In the genomic region with DNA sequence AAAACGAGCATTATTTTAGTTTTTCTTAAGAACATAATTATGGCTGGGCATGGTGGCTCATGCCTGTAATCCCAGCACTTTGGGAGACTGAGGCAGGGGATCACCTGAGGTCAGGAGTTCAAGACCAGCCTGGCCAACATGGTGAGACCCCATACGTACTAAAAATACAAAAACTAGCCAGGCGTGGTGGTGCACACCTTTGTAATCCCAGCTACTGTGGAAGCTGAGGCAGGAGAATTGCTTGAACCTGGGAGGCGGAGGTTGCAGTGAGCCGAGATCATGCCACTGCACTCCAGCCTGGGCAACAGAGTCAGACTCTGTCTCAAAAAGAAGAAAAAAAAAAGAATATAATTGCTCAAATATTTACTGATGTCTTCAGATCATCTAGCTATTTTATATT, we compare ENCODE assay signal across 8 cellular contexts. TPM values are rescaled to one million over a fixed set of nuclear protein-coding genes. Genes with fewer than 3 reads are reported as not detected.
DNase-seq lines count a peak whose midpoint lies in the region; ATAC-seq, FAIRE-seq and TF ChIP-seq lines count a peak whose summit lies in the region.
"Not testable (repeated sequence)": the region's sequence is repeated elsewhere in the genome, so short reads cannot be mapped to it uniquely, and the experiment has no call there.

No MANE protein-coding gene starts in this region.

- intact Hi-C loops in dorsolateral prefrontal cortex (cut with DNase I); uterus (cut with DNase I; ENCODE audit: low total_unique reads): not testable (repeated sequence)
- intact Hi-C loops in HepG2 (cut with micrococcal nuclease; ENCODE audit: unreplicated experiment), result loop anchor here (1.0 to 5.0 kb wide), 3 partner anchors 24 to 47 kb away; no protein-coding TSS in a partner anchor

- H2AFZ ChIP-seq in GM23338; Loucy (ENCODE audit: low read length); HepG2 (ENCODE audit: low read length); neural progenitor cell (replicated peaks): not testable (repeated sequence)

- peaks cover 18% of the 10 kb centered on the region for H4K20me1 ChIP-seq in GM23338 (replicated peaks; ENCODE audit: insufficient read depth)
- peaks cover 36% of the 10 kb centered on the region for H4K20me1 ChIP-seq in Loucy (ENCODE audit: insufficient read depth, low read length, poor library complexity, severe bottlenecking)
- H4K20me1 ChIP-seq in HepG2 (ENCODE audit: insufficient read depth, low read length), result not testable (repeated sequence)
- H4K20me1 ChIP-seq in neural progenitor cell (ENCODE audit: low read depth), result peaks cover 54% of the 10 kb centered on the region

- not testable (repeated sequence) for ATAC-seq in GM23338
- ATAC-seq in HepG2, result peak; percentile 4; the same call in 1 of the 3 replicates

- not testable (repeated sequence) for DNase-seq in GM23338 (ENCODE audit: low spot score); activated T-cell treated with anti-CD3 and anti-CD28 coated beads, Interleukin-2, amount 50 U/mL, for 24 hours; dorsolateral prefrontal cortex; HepG2 (ENCODE audit: low spot score); neural progenitor cell (ENCODE audit: low spot score); uterus

- H3K4me1 ChIP-seq in GM23338 (ENCODE audit: insufficient read depth), result peaks cover 84% of the 10 kb centered on the region
- H3K4me1 ChIP-seq in Loucy (ENCODE audit: insufficient read depth, low read length, poor library complexity, severe bottlenecking), result peaks cover 45% of the 10 kb centered on the region
- peaks cover 78% of the 10 kb centered on the region for H3K4me1 ChIP-seq in HepG2 (ENCODE audit: insufficient read depth, low read length)
- H3K4me1 ChIP-seq in neural progenitor cell, result peaks cover 52% of the 10 kb centered on the region
- H3K4me1 ChIP-seq in uterus, result not testable (repeated sequence)

- H3K27ac ChIP-seq in GM23338 (ENCODE audit: low read depth), result peak overlapping the region; percentile 43
- peak overlapping the region in 31 of 59 donors; percentile 2 to 68 (median 28) for H3K27ac ChIP-seq in dorsolateral prefrontal cortex
- peak overlapping the region; percentile 92 for H3K27ac ChIP-seq in HepG2 (ENCODE audit: extremely low read length, insufficient read depth, low read length)
- not testable (repeated sequence) for H3K27ac ChIP-seq in neural progenitor cell
- H3K27ac ChIP-seq in uterus, result peak overlapping the region; percentile 51 to 60

- not testable (repeated sequence) for TF ChIP-seq RAD21 in HepG2 (CRISPR knock-in tag; IDR thresholded peaks at IDR 0.05)

- in situ Hi-C loops in HepG2 (cut with HindIII; ENCODE audit: extremely low pct_ligation_motif_present, low pct_unique_long_range_greater_than_20kb), result not testable (repeated sequence)

- WGBS in HepG2 (ENCODE audit: low lambda C conversion rate), result 12% methylated on average over 5 of the region's 5 CpGs

- not testable (repeated sequence) for H3K27me3 Mint-ChIP-seq in GM23338 (ENCODE audit: insufficient read depth, low read depth, poor library complexity); activated T-cell treated with anti-CD3 and anti-CD28 coated beads, Interleukin-2, amount 50 U/mL, for 24 hours; neural progenitor cell (ENCODE audit: insufficient read depth, low read depth); stimulated activated naive CD8-positive, alpha-beta T cell treated with anti-CD3 and anti-CD28 coated beads, Interleukin-15, Interleukin-2, amounts not matched to agents 100 ng/mL and 50 ng/mL, for 24 hours

- TF ChIP-seq CTCF in GM23338 (conservative IDR thresholded peaks at IDR 0.05; ENCODE audit: low read depth in 2 of 2); Loucy (conservative IDR thresholded peaks at IDR 0.05; ENCODE audit: low read length); dorsolateral prefrontal cortex (IDR thresholded peaks at IDR 0.05 in 54 of 56, conservative IDR thresholded peaks at IDR 0.05 in 2 of 56; ENCODE audit: low read depth in 1 of 56, partially characterized antibody in 56 of 56); HepG2 (CRISPR knock-in tag; IDR thresholded peaks at IDR 0.05); neural progenitor cell (IDR thresholded peaks at IDR 0.05); uterus (IDR thresholded peaks at IDR 0.05): not testable (repeated sequence)

- not testable (repeated sequence) for H3F3A ChIP-seq in GM23338 (replicated peaks; ENCODE audit: low read depth); Loucy (ENCODE audit: low read depth); neural progenitor cell (ENCODE audit: low read depth)

- H3K4me3 ChIP-seq in GM23338; Loucy (ENCODE audit: low read length, poor library complexity, severe bottlenecking); neural progenitor cell; uterus: not testable (repeated sequence)
- H3K4me3 ChIP-seq in dorsolateral prefrontal cortex (peak overlapping the region in 1 of 59 donors; percentile 31), HepG2 (replicated peaks in 1 of 3; ENCODE audit: insufficient read depth in 1 of 3, low read depth in 2 of 3, low read length in 3 of 3) (peak overlapping the region; percentile 56 to 66 (median 59); a peak in 5 of 6 replicates)

- POLR2A ChIA-PET in HepG2 (lab: Yijun Ruan, JAX), result interaction anchor here (0.8 to 3.4 kb wide), 11 partner anchors 9 to 218 kb away, joined by 3 to 34 read pairs (median 4); a partner anchor contains a TSS

- TSS peak; percentile 92 for BruUV-seq in HepG2 (replicated peaks; lab: Mats Ljungman, UMichigan)

- not testable (repeated sequence) for FAIRE-seq in HepG2 (lab: Jason Lieb, UNC)

- TF ChIP-seq POLR2A in HepG2 (IDR thresholded peaks at IDR 0.05; ENCODE audit: insufficient read depth in 1 of 2, low read depth in 2 of 2, low read length in 2 of 2); uterus (IDR thresholded peaks at IDR 0.05): not testable (repeated sequence)

- CTCF ChIA-PET in HepG2 (lab: Yijun Ruan, JAX; ENCODE audit: low intra/inter-chr PET ratio, low total read pairs), result not testable (repeated sequence)

- H3K79me2 ChIP-seq in GM23338 (replicated peaks; ENCODE audit: insufficient read depth) (peaks cover 100% of the 10 kb centered on the region), Loucy (ENCODE audit: insufficient read depth, low read length) (peaks cover 93% of the 10 kb centered on the region), HepG2 (ENCODE audit: insufficient read depth, low read length) (peaks cover 90% of the 10 kb centered on the region), neural progenitor cell (ENCODE audit: low read depth) (peaks cover 100% of the 10 kb centered on the region)

- H3K9me3 Mint-ChIP-seq in GM23338; activated T-cell treated with anti-CD3 and anti-CD28 coated beads, Interleukin-2, amount 50 U/mL, for 24 hours; stimulated activated naive CD8-positive, alpha-beta T cell treated with anti-CD3 and anti-CD28 coated beads, Interleukin-15, Interleukin-2, amounts not matched to agents 100 ng/mL and 50 ng/mL, for 24 hours: not testable (repeated sequence)
- H3K9me3 Mint-ChIP-seq in neural progenitor cell, result peaks cover 22% of the 10 kb centered on the region

- peak overlapping the region; percentile 96 for H3K27ac Mint-ChIP-seq in GM23338
- H3K27ac Mint-ChIP-seq in activated T-cell treated with anti-CD3 and anti-CD28 coated beads, Interleukin-2, amount 50 U/mL, for 24 hours, result peak overlapping the region; percentile 89
- not testable (repeated sequence) for H3K27ac Mint-ChIP-seq in neural progenitor cell
- H3K27ac Mint-ChIP-seq in stimulated activated naive CD8-positive, alpha-beta T cell treated with anti-CD3 and anti-CD28 coated beads, Interleukin-15, Interleukin-2, amounts not matched to agents 100 ng/mL and 50 ng/mL, for 24 hours, result peak overlapping the region; percentile 68

- not testable (repeated sequence) for H3K9ac ChIP-seq in Loucy (ENCODE audit: low read depth, low read length, poor library complexity, severe bottlenecking); neural progenitor cell
- H3K9ac ChIP-seq in HepG2 (ENCODE audit: insufficient read depth, low read depth, low read length), result peak overlapping the region; percentile 81

- not testable (repeated sequence) for H3K27me3 ChIP-seq in GM23338 (ENCODE audit: insufficient read depth); Loucy (ENCODE audit: insufficient read depth, low read length, poor library complexity, severe bottlenecking); dorsolateral prefrontal cortex; HepG2 (ENCODE audit: control insufficient read depth in 1 of 2, insufficient read depth in 2 of 2, low read length in 2 of 2); neural progenitor cell; uterus

- H3K4me1 Mint-ChIP-seq in GM23338 (peaks cover 84% of the 10 kb centered on the region), neural progenitor cell (peaks cover 22% of the 10 kb centered on the region)
- peaks cover 24% of the 10 kb centered on the region for H3K4me1 Mint-ChIP-seq in activated T-cell treated with anti-CD3 and anti-CD28 coated beads, Interleukin-2, amount 50 U/mL, for 24 hours (ENCODE audit: low read depth)
- peaks cover 45% of the 10 kb centered on the region for H3K4me1 Mint-ChIP-seq in stimulated activated naive CD8-positive, alpha-beta T cell treated with anti-CD3 and anti-CD28 coated beads, Interleukin-15, Interleukin-2, amounts not matched to agents 100 ng/mL and 50 ng/mL, for 24 hours (ENCODE audit: low read depth)

- H3K9me2 ChIP-seq in GM23338 (ENCODE audit: insufficient read depth); Loucy (replicated peaks; ENCODE audit: low read depth, low read length): not testable (repeated sequence)

- not testable (repeated sequence) for H3K36me3 ChIP-seq in GM23338 (ENCODE audit: insufficient read depth); Loucy (ENCODE audit: insufficient read depth, low read length); HepG2 (replicated peaks in 1 of 2; ENCODE audit: control insufficient read depth in 1 of 2, insufficient read depth in 2 of 2, low read length in 2 of 2); neural progenitor cell; uterus

- peak overlapping the region; percentile 2 for H3K4me2 ChIP-seq in GM23338
- peak overlapping the region; percentile 20 for H3K4me2 ChIP-seq in Loucy (ENCODE audit: low read depth, low read length, poor library complexity, severe bottlenecking)
- peak overlapping the region; percentile 88 for H3K4me2 ChIP-seq in HepG2 (ENCODE audit: low read depth, low read length)
- peak overlapping the region; percentile 28 for H3K4me2 ChIP-seq in neural progenitor cell

- not testable (repeated sequence) for H3K9me3 ChIP-seq in Loucy (ENCODE audit: insufficient read depth, low read depth, low read length); HepG2 (ENCODE audit: low read length); neural progenitor cell (ENCODE audit: low read depth); uterus

- TF ChIP-seq EP300 in HepG2 (IDR thresholded peaks at IDR 0.05; ENCODE audit: low read depth in 2 of 2, low read length in 2 of 2); HepG2 (CRISPR knock-in tag; IDR thresholded peaks at IDR 0.05; ENCODE audit: borderline replicate concordance): not testable (repeated sequence)

- not testable (repeated sequence) for H3K4me3 Mint-ChIP-seq in GM23338; activated T-cell treated with anti-CD3 and anti-CD28 coated beads, Interleukin-2, amount 50 U/mL, for 24 hours; neural progenitor cell; stimulated activated naive CD8-positive, alpha-beta T cell treated with anti-CD3 and anti-CD28 coated beads, Interleukin-15, Interleukin-2, amounts not matched to agents 100 ng/mL and 50 ng/mL, for 24 hours

- H3K36me3 Mint-ChIP-seq in GM23338 (ENCODE audit: low read depth), result peaks cover 14% of the 10 kb centered on the region
- not testable (repeated sequence) for H3K36me3 Mint-ChIP-seq in activated T-cell treated with anti-CD3 and anti-CD28 coated beads, Interleukin-2, amount 50 U/mL, for 24 hours (ENCODE audit: low read depth); stimulated activated naive CD8-positive, alpha-beta T cell treated with anti-CD3 and anti-CD28 coated beads, Interleukin-15, Interleukin-2, amounts not matched to agents 100 ng/mL and 50 ng/mL, for 24 hours (ENCODE audit: low read depth)
- peaks cover 27% of the 10 kb centered on the region for H3K36me3 Mint-ChIP-seq in neural progenitor cell

RNA-seq across cellular contexts. Expression of a gene that starts 25.3 kb away (rescaled TPM):
- 72.5 and 73.6 TPM in 2 replicates for total RNA-seq in GM23338 (2014; rRNA removed; shearing (Covaris generic))
- polyA plus RNA-seq in GM23338 (2016; fragmentation: Nextera tagmentation; extraction: Ambion mirVana), result 15.7 and 16.3 TPM in 2 replicates
- total RNA-seq in dorsolateral prefrontal cortex, result 100 to 1,000 TPM in 66 of 120 experiments, 10 to 100 TPM in 54; 42.7 to 292 (median 103) TPM
- total RNA-seq in HepG2 (2016; rRNA removed; fragmentation: Illumina TruSeq; extraction: Trizol), result 18.5 and 19.8 TPM in 2 replicates
- total RNA-seq in HepG2 (2016; cell fraction: cytosol; rRNA removed; fragmentation: Illumina TruSeq; extraction: Trizol; ENCODE audit: low read depth), result 8.5 and 10.8 TPM in 2 replicates
- 16.7 and 17.3 TPM in 2 replicates for total RNA-seq in HepG2 (2016; cell fraction: insoluble cytoplasmic fraction; rRNA removed; fragmentation: Illumina TruSeq; extraction: Trizol)
- total RNA-seq in HepG2 (2016; cell fraction: membrane; rRNA removed; fragmentation: Illumina TruSeq; extraction: Trizol), result 8.5 and 10.8 TPM in 2 replicates
- total RNA-seq in HepG2 (2016; cell fraction: nucleus; rRNA removed; fragmentation: Illumina TruSeq; extraction: Trizol), result 29.4 and 39.2 TPM in 2 replicates
- 9.2 and 9.8 TPM in 2 replicates for polyA plus RNA-seq in HepG2 (2011; rRNA removed)
- 7.0 and 7.7 TPM in 2 replicates for polyA plus RNA-seq in HepG2 (2011; cell fraction: cytosol; rRNA removed)
- polyA plus RNA-seq in HepG2 (2011; cell fraction: nucleus; rRNA removed), result 11.5 and 13.7 TPM in 2 replicates
- 9.2 and 15.8 TPM in 2 replicates for polyA plus RNA-seq in HepG2 (2012)
- 0.60 and 0.61 TPM in 2 replicates for polyA plus RNA-seq in HepG2 (2016; cell fraction: cytosol; fragmentation: Illumina TruSeq; extraction: Trizol; ENCODE audit: low read depth)
- polyA plus RNA-seq in HepG2 (2016; cell fraction: insoluble cytoplasmic fraction; fragmentation: Illumina TruSeq; extraction: Trizol; ENCODE audit: low read depth), result 13.0 and 17.3 TPM in 2 replicates
- 2.3 and 2.5 TPM in 2 replicates for polyA plus RNA-seq in HepG2 (2016; cell fraction: membrane; fragmentation: Illumina TruSeq; extraction: Trizol; ENCODE audit: low read depth)
- 17.6 and 19.5 TPM in 2 replicates for polyA plus RNA-seq in HepG2 (2016; cell fraction: nucleus; fragmentation: Illumina TruSeq; extraction: Trizol; ENCODE audit: insufficient read depth, low read depth)
- polyA minus RNA-seq in HepG2 (2011; rRNA and poly(A)+ RNA removed; ENCODE audit: low replicate concordance), result 17.9 and 28.2 TPM in 2 replicates
- 24.3 and 29.5 TPM in 2 replicates for polyA minus RNA-seq in HepG2 (2011; cell fraction: cytosol; rRNA and poly(A)+ RNA removed)
- polyA minus RNA-seq in HepG2 (2011; cell fraction: nucleus; rRNA and poly(A)+ RNA removed), result 61.7 and 84.3 TPM in 2 replicates
- 20.8 and 23.8 TPM in 2 replicates for total RNA-seq in neural progenitor cell (ENCODE audit: low replicate concordance)
- 10 to 100 TPM; 10.6 to 32.4 (median 14.1) TPM for total RNA-seq in uterus

Comparison
In these comparisons a context has a peak if more than half of its experiments do, and no peak if none do; other contexts are left out.
1. H3K4me2 ChIP-seq: peak in every context shown above with its lines; median percentile 88 in HepG2; 28 in neural progenitor cell; 20 in Loucy; 2 in GM23338.